ENCODE assay signal across 22 cellular contexts in genomic region chr15:98926236-98926635, GRCh38.
A peak's percentile ranks its signal among the peaks of the same experiment; 100 is the strongest.
DNase-seq lines count a peak whose midpoint lies in the region; ATAC-seq, FAIRE-seq and TF ChIP-seq lines count a peak whose summit lies in the region.
"Had no signal": no experiment of that assay in that cellular context is flagged by ENCODE, and none has a peak within 500 bp of the region (broad histone marks: within the 10 kb centered on the region; RNA-seq: fewer than 3 reads in every experiment).

No MANE protein-coding gene starts in this region.

- no peaks in the 10 kb centered on the region for H3K9me3 Mint-ChIP-seq in chondrocyte (ENCODE audit: low read depth)
- H3K9me3 Mint-ChIP-seq: CD4-positive, CD25-positive, alpha-beta regulatory T cell had no signal

- H3K4me1 ChIP-seq in A549 (no peaks in the 10 kb centered on the region), thoracic aorta (ENCODE audit: control insufficient read depth in 1 of 2, low read depth in 2 of 2) (peaks cover 4 to 44% of the 10 kb centered on the region in 2 donors)

- no peak for TF ChIP-seq RAD21 in A549 (conservative IDR thresholded peaks at IDR 0.05 in 1 of 2, IDR thresholded peaks at IDR 0.05 in 1 of 2)

- H3K4me3 ChIP-seq in A549: no peak overlapping the region
- H3K4me3 ChIP-seq in thoracic aorta: no peak overlapping the region
- H3K4me3 ChIP-seq: GM12878, GM23248, HAP-1 had no signal

- TF ChIP-seq EP300 in A549 (IDR thresholded peaks at IDR 0.05): no peak

- peaks cover 34% of the 10 kb centered on the region for H3K4me1 Mint-ChIP-seq in chondrocyte (ENCODE audit: low read depth)
- H3K4me1 Mint-ChIP-seq: CD4-positive, CD25-positive, alpha-beta regulatory T cell; CD8-positive, alpha-beta memory T cell had no signal

- POLR2A ChIA-PET in A549 (lab: Yijun Ruan, JAX): no interaction called here

- no peak for DNase-seq in A549 (ENCODE audit: low read depth in 1 of 2, low spot score in 1 of 2)
- DNase-seq in chondrocyte (ENCODE audit: low spot score): no peak
- DNase-seq in thoracic aorta (ENCODE audit: low spot score): no peak
- DNase-seq in OCI-M1 (lab: John Stamatoyannopoulos, UW): no peak
- no peak for DNase-seq in GM13976 (ENCODE audit: low spot score)
- DNase-seq: 8988T; BE2C; C1 segment of cervical spinal cord; CD4-positive, CD25-positive, alpha-beta regulatory T cell; CD8-positive, alpha-beta memory T cell; COR-L47; DMS 273 treated with DMSO at 0.1 percent for 48 hours; DMS53; DND-41; EL; GM23248 had no signal

- no peak for TF ChIP-seq POLR2A in A549 (IDR thresholded peaks at IDR 0.05; ENCODE audit: low read length)

- H3K27ac ChIP-seq in A549 (no peak overlapping the region), VCaP (0 out of 2 replicates have a peak overlapping the region, but pooled peaks have one; percentile 0), thoracic aorta (peak overlapping the region; percentile 57 to 73)
- H3K27ac ChIP-seq: GM23248 had no signal

- WGBS in A549 (ENCODE audit: missing lambda C conversion rate): 89% methylated on average over 1 of the region's 1 CpG

- H3K36me3 Mint-ChIP-seq in chondrocyte (ENCODE audit: low read depth): peaks cover 55% of the 10 kb centered on the region

- peaks cover 26% of the 10 kb centered on the region for H3K36me3 ChIP-seq in thoracic aorta

- no peak overlapping the region for H3K4me2 ChIP-seq in A549

- in situ Hi-C loops in GM13976 (cut with MboI; ENCODE audit: low sequenced_read_pairs, unreplicated experiment): no loop called here

- no peak for TF ChIP-seq CTCF in A549 (IDR thresholded peaks at IDR 0.05)
- no peak for TF ChIP-seq CTCF in VCaP (conservative IDR thresholded peaks at IDR 0.05)
- no peak for TF ChIP-seq CTCF in chondrocyte (IDR thresholded peaks at IDR 0.05)
- no peak for TF ChIP-seq CTCF in thoracic aorta (IDR thresholded peaks at IDR 0.05)
- no peak for TF ChIP-seq CTCF in GM13976 (IDR thresholded peaks at IDR 0.05; ENCODE audit: borderline replicate concordance, control extremely low read depth, extremely low read depth, insufficient read depth, missing control alignments)

- no peak overlapping the region for H3K4me3 Mint-ChIP-seq in chondrocyte (ENCODE audit: unreplicated experiment)
- H3K4me3 Mint-ChIP-seq: CD4-positive, CD25-positive, alpha-beta regulatory T cell; CD8-positive, alpha-beta memory T cell had no signal

- ATAC-seq in A549 (no peak), thoracic aorta (ENCODE audit: insufficient number of reproducible peaks, low FRiP score, low read depth) (no peak), HG02852 (IDR thresholded peaks at IDR 0.05; ENCODE audit: unreplicated experiment) (no peak)
- ATAC-seq: GM12878 had no signal

- no peaks in the 10 kb centered on the region for H3K27me3 ChIP-seq in thoracic aorta (replicated peaks; ENCODE audit: insufficient read depth)
- H3K27me3 ChIP-seq: BE2C had no signal

- peak overlapping the region; percentile 70 for H3K27ac Mint-ChIP-seq in chondrocyte (ENCODE audit: unreplicated experiment)
- H3K27ac Mint-ChIP-seq: CD4-positive, CD25-positive, alpha-beta regulatory T cell had no signal

- CTCF ChIA-PET in A549 (lab: Yijun Ruan, JAX): interaction anchor here (0.7 to 1.7 kb wide), 4 partner anchors 9 to 150 kb away, joined by 4 to 6 read pairs (median 4); no protein-coding TSS in a partner anchor

- no peaks in the 10 kb centered on the region for H3K27me3 Mint-ChIP-seq in chondrocyte (ENCODE audit: low read depth)
- H3K27me3 Mint-ChIP-seq: CD4-positive, CD25-positive, alpha-beta regulatory T cell; CD8-positive, alpha-beta memory T cell had no signal

- no peak for FAIRE-seq in A549 (lab: Jason Lieb, UNC)
- FAIRE-seq: GM12878, GM19239, HTR-8/SVneo had no signal

- no peaks in the 10 kb centered on the region for H3K9me3 ChIP-seq in A549
- no peaks in the 10 kb centered on the region for H3K9me3 ChIP-seq in thoracic aorta
- H3K9me3 ChIP-seq: BE2C, HAP-1 had no signal

TF ChIP-seq in A549, 52 proteins besides CTCF, POLR2A, EP300 and RAD21:
- TF ChIP-seq POLR2AphosphoS2 (conservative IDR thresholded peaks at IDR 0.05; ENCODE audit: low read length) (no peak), MAFK (IDR thresholded peaks at IDR 0.05; ENCODE audit: partially characterized antibody) (peak; percentile 74)

Comparison
In these comparisons a context has a peak if more than half of its experiments do, and no peak if none do; other contexts are left out.
1. H3K27ac ChIP-seq: peak in VCaP (single experiment) and thoracic aorta (2 of 2); none in A549 (0 of 2).